ENCODE assay signal across 27 cellular contexts in the genomic region with DNA sequence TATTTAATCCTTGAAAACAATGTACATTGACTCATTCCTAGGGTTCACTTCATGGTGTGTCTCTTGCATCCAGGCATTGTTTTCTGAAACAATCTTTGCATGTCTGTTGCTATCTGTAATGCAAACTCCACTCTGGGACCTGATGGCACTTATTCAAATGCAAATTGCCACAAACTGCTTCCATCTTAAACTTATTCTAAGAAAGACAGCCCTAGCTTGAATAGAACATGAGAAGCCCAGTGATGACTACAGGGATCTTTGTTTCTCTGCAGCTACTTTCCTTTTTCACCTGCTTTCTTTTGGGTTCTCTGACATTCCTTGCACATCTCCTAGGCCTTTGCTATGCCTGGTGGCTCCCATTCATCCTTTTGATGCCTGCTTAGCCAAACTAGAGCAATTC.
"Had no signal": no experiment of that assay in that cellular context is flagged by ENCODE, and none has a peak within 500 bp of the region (broad histone marks: within the 10 kb centered on the region; RNA-seq: fewer than 3 reads in every experiment).

No MANE protein-coding gene starts in this region.

- H3K4me3 ChIP-seq: left ventricle myocardium inferior, lung, mucosa of descending colon, pancreas, prostate gland, skin epidermis, suprapubic skin, thoracic aorta, tibial artery, upper lobe of right lung had no signal

- ATAC-seq: mucosa of descending colon; naive thymus-derived CD4-positive, alpha-beta T cell; pancreas; right cardiac atrium; sciatic nerve; stimulated activated effector memory CD8-positive, alpha-beta T cell treated with anti-CD3 and anti-CD28 coated beads, Interleukin-12 subunit alpha, Interleukin-12 subunit beta, amount 100 ng/mL, for 72 hours; upper lobe of right lung had no signal

- DNase-seq: hypothalamus; islet precursor cell; left ventricle myocardium inferior; midbrain; mucosa of descending colon; naive thymus-derived CD4-positive, alpha-beta T cell; nucleus accumbens; pancreas; posterior cingulate gyrus; retina; right cardiac atrium; stimulated activated CD4-positive, alpha-beta T cell treated with anti-CD3 and anti-CD28 coated beads, Interleukin-12 subunit alpha, Interleukin-12 subunit beta, amount 100 ng/mL, for 4 hours; stimulated activated CD4-positive, alpha-beta T cell treated with anti-CD3 and anti-CD28 coated beads, Interleukin-15, amount 100 ng/mL, for 24 hours; stimulated activated CD4-positive, alpha-beta T cell treated with anti-CD3 and anti-CD28 coated beads, Interleukin-2, amount 100 ng/mL, for 24 hours; stimulated activated CD4-positive, alpha-beta T cell treated with anti-CD3 and anti-CD28 coated beads, Interleukin-4, amount 100 ng/mL, for 1 hour; stimulated activated naive CD4-positive, alpha-beta T cell; tibial artery; trophoblast cell; upper lobe of right lung had no signal

- H3K9me3 ChIP-seq: left ventricle myocardium inferior, mucosa of descending colon, pancreas, prostate gland, suprapubic skin, thoracic aorta, tibial artery, upper lobe of right lung had no signal

- H3K27ac ChIP-seq: left ventricle myocardium inferior, pancreas, prostate gland, skin epidermis, suprapubic skin, thoracic aorta, tibial artery, upper lobe of right lung had no signal

- H3K36me3 ChIP-seq: left ventricle myocardium inferior, pancreas, prostate gland, suprapubic skin, thoracic aorta, tibial artery, upper lobe of right lung had no signal

- FAIRE-seq: pancreas, urothelium cell line had no signal

- H3K4me1 ChIP-seq: left ventricle myocardium inferior, pancreas, prostate gland, suprapubic skin, tibial artery, upper lobe of right lung had no signal

- H3K27me3 ChIP-seq: pancreas, suprapubic skin, tibial artery, upper lobe of right lung had no signal
